ENCODE assay signal across 1 cellular context in genomic region chr12:53049582-53050318, GRCh38.
TF ChIP-seq lines count a peak whose summit lies in the region.

A gene with protein sequence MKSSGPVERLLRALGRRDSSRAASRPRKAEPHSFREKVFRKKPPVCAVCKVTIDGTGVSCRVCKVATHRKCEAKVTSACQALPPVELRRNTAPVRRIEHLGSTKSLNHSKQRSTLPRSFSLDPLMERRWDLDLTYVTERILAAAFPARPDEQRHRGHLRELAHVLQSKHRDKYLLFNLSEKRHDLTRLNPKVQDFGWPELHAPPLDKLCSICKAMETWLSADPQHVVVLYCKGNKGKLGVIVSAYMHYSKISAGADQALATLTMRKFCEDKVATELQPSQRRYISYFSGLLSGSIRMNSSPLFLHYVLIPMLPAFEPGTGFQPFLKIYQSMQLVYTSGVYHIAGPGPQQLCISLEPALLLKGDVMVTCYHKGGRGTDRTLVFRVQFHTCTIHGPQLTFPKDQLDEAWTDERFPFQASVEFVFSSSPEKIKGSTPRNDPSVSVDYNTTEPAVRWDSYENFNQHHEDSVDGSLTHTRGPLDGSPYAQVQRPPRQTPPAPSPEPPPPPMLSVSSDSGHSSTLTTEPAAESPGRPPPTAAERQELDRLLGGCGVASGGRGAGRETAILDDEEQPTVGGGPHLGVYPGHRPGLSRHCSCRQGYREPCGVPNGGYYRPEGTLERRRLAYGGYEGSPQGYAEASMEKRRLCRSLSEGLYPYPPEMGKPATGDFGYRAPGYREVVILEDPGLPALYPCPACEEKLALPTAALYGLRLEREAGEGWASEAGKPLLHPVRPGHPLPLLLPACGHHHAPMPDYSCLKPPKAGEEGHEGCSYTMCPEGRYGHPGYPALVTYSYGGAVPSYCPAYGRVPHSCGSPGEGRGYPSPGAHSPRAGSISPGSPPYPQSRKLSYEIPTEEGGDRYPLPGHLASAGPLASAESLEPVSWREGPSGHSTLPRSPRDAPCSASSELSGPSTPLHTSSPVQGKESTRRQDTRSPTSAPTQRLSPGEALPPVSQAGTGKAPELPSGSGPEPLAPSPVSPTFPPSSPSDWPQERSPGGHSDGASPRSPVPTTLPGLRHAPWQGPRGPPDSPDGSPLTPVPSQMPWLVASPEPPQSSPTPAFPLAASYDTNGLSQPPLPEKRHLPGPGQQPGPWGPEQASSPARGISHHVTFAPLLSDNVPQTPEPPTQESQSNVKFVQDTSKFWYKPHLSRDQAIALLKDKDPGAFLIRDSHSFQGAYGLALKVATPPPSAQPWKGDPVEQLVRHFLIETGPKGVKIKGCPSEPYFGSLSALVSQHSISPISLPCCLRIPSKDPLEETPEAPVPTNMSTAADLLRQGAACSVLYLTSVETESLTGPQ (N-terminal part only) (plus strand): TSS chr12:53050065. CDS start chr12:53050186, 121 bp downstream.

TF ChIP-seq in HepG2, 621 proteins besides CTCF, POLR2A, EP300 and RAD21 (continued from another document and continues in another):
- TF ChIP-seq, protein P1, sequence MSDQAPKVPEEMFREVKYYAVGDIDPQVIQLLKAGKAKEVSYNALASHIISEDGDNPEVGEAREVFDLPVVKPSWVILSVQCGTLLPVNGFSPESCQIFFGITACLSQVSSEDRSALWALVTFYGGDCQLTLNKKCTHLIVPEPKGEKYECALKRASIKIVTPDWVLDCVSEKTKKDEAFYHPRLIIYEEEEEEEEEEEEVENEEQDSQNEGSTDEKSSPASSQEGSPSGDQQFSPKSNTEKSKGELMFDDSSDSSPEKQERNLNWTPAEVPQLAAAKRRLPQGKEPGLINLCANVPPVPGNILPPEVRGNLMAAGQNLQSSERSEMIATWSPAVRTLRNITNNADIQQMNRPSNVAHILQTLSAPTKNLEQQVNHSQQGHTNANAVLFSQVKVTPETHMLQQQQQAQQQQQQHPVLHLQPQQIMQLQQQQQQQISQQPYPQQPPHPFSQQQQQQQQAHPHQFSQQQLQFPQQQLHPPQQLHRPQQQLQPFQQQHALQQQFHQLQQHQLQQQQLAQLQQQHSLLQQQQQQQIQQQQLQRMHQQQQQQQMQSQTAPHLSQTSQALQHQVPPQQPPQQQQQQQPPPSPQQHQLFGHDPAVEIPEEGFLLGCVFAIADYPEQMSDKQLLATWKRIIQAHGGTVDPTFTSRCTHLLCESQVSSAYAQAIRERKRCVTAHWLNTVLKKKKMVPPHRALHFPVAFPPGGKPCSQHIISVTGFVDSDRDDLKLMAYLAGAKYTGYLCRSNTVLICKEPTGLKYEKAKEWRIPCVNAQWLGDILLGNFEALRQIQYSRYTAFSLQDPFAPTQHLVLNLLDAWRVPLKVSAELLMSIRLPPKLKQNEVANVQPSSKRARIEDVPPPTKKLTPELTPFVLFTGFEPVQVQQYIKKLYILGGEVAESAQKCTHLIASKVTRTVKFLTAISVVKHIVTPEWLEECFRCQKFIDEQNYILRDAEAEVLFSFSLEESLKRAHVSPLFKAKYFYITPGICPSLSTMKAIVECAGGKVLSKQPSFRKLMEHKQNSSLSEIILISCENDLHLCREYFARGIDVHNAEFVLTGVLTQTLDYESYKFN (CRISPR knock-in tag; conservative IDR thresholded peaks at IDR 0.05): peak; percentile 69
- TF ChIP-seq NR2F1 (CRISPR knock-in tag; IDR thresholded peaks at IDR 0.05) (peak; percentile 26 to 62; a peak in 3 of 4 replicates), ZNF224 (CRISPR knock-in tag; IDR thresholded peaks at IDR 0.05) (0 out of 2 replicates have a peak, but pooled peaks have one; percentile 35), ZNF772 (CRISPR knock-in tag; IDR thresholded peaks at IDR 0.05) (peak; percentile 50; the same call in 1 of the 2 replicates), PRPF4 (IDR thresholded peaks at IDR 0.05; ENCODE audit: low read depth, low read length, poor library complexity, severe bottlenecking) (no peak), ZNF281 (CRISPR knock-in tag; IDR thresholded peaks at IDR 0.05; ENCODE audit: borderline replicate concordance) (peak; percentile 14; the same call in 1 of the 2 replicates), NR2C2 (CRISPR knock-in tag; IDR thresholded peaks at IDR 0.05; ENCODE audit: borderline replicate concordance) (no peak), HNRNPK (IDR thresholded peaks at IDR 0.05; ENCODE audit: low read depth, low read length, poor library complexity, severe bottlenecking) (peak; percentile 70), ZNF263 (CRISPR knock-in tag; IDR thresholded peaks at IDR 0.05) (peak; percentile 15; the same call in 1 of the 2 replicates), ZNF607 (CRISPR knock-in tag; IDR thresholded peaks at IDR 0.05; ENCODE audit: borderline replicate concordance) (peak; percentile 67; the same call in 1 of the 2 replicates), ZEB1 (IDR thresholded peaks at IDR 0.05; ENCODE audit: insufficient replicate concordance, low read depth) (no peak), ZNF629 (CRISPR knock-in tag; conservative IDR thresholded peaks at IDR 0.05) (no peak), ZMYM4 (CRISPR knock-in tag; IDR thresholded peaks at IDR 0.05) (0 out of 2 replicates have a peak, but pooled peaks have one; percentile 28), CERS6 (CRISPR knock-in tag; IDR thresholded peaks at IDR 0.05) (no peak), ZNF138 (CRISPR knock-in tag; IDR thresholded peaks at IDR 0.05; ENCODE audit: low read depth) (no peak), KDM5B (CRISPR knock-in tag; IDR thresholded peaks at IDR 0.05; ENCODE audit: borderline replicate concordance) (peak; percentile 61; the same call in 1 of the 2 replicates), ZNF83 (CRISPR knock-in tag; IDR thresholded peaks at IDR 0.05; ENCODE audit: borderline replicate concordance) (no peak), MYPOP (CRISPR knock-in tag; IDR thresholded peaks at IDR 0.05) (peak; percentile 48; the same call in 1 of the 2 replicates), ZBTB43 (CRISPR knock-in tag; conservative IDR thresholded peaks at IDR 0.05) (no peak), SYNCRIP (IDR thresholded peaks at IDR 0.05; ENCODE audit: insufficient read depth, low read depth, low read length) (no peak), ARHGAP35 (CRISPR knock-in tag; IDR thresholded peaks at IDR 0.05; ENCODE audit: borderline replicate concordance) (no peak), HDAC6 (IDR thresholded peaks at IDR 0.05; ENCODE audit: low read depth, low read length) (no peak), ZSCAN31 (CRISPR knock-in tag; IDR thresholded peaks at IDR 0.05; ENCODE audit: low read depth) (no peak), HINFP (CRISPR knock-in tag; IDR thresholded peaks at IDR 0.05; ENCODE audit: low read depth) (no peak), HMG20A (CRISPR knock-in tag; IDR thresholded peaks at IDR 0.05; ENCODE audit: borderline replicate concordance) (no peak), MIXL1 (CRISPR knock-in tag; IDR thresholded peaks at IDR 0.05) (no peak), ZNF660 (CRISPR knock-in tag; IDR thresholded peaks at IDR 0.05; ENCODE audit: borderline replicate concordance, low read depth) (no peak), ZNF207 (IDR thresholded peaks at IDR 0.05; ENCODE audit: borderline replicate concordance) (no peak), ZNF788 (CRISPR knock-in tag; IDR thresholded peaks at IDR 0.05; ENCODE audit: borderline replicate concordance) (peak; percentile 69; the same call in 1 of the 2 replicates), ZBTB1 (CRISPR knock-in tag; IDR thresholded peaks at IDR 0.05; ENCODE audit: borderline replicate concordance) (no peak), ZNF335 (CRISPR knock-in tag; IDR thresholded peaks at IDR 0.05) (no peak)
- TF ChIP-seq, protein P2, sequence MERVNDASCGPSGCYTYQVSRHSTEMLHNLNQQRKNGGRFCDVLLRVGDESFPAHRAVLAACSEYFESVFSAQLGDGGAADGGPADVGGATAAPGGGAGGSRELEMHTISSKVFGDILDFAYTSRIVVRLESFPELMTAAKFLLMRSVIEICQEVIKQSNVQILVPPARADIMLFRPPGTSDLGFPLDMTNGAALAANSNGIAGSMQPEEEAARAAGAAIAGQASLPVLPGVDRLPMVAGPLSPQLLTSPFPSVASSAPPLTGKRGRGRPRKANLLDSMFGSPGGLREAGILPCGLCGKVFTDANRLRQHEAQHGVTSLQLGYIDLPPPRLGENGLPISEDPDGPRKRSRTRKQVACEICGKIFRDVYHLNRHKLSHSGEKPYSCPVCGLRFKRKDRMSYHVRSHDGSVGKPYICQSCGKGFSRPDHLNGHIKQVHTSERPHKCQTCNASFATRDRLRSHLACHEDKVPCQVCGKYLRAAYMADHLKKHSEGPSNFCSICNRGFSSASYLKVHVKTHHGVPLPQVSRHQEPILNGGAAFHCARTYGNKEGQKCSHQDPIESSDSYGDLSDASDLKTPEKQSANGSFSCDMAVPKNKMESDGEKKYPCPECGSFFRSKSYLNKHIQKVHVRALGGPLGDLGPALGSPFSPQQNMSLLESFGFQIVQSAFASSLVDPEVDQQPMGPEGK (CRISPR knock-in tag; IDR thresholded peaks at IDR 0.05): peak; percentile 96
- TF ChIP-seq, protein P3, sequence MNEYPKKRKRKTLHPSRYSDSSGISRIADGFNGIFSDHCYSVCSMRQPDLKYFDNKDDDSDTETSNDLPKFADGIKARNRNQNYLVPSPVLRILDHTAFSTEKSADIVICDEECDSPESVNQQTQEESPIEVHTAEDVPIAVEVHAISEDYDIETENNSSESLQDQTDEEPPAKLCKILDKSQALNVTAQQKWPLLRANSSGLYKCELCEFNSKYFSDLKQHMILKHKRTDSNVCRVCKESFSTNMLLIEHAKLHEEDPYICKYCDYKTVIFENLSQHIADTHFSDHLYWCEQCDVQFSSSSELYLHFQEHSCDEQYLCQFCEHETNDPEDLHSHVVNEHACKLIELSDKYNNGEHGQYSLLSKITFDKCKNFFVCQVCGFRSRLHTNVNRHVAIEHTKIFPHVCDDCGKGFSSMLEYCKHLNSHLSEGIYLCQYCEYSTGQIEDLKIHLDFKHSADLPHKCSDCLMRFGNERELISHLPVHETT (CRISPR knock-in tag; conservative IDR thresholded peaks at IDR 0.05): no peak
- TF ChIP-seq, protein P4, sequence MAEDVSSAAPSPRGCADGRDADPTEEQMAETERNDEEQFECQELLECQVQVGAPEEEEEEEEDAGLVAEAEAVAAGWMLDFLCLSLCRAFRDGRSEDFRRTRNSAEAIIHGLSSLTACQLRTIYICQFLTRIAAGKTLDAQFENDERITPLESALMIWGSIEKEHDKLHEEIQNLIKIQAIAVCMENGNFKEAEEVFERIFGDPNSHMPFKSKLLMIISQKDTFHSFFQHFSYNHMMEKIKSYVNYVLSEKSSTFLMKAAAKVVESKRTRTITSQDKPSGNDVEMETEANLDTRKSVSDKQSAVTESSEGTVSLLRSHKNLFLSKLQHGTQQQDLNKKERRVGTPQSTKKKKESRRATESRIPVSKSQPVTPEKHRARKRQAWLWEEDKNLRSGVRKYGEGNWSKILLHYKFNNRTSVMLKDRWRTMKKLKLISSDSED (CRISPR knock-in tag; IDR thresholded peaks at IDR 0.05): no peak
